ENCODE assay signal across 9 cellular contexts in the genomic region with DNA sequence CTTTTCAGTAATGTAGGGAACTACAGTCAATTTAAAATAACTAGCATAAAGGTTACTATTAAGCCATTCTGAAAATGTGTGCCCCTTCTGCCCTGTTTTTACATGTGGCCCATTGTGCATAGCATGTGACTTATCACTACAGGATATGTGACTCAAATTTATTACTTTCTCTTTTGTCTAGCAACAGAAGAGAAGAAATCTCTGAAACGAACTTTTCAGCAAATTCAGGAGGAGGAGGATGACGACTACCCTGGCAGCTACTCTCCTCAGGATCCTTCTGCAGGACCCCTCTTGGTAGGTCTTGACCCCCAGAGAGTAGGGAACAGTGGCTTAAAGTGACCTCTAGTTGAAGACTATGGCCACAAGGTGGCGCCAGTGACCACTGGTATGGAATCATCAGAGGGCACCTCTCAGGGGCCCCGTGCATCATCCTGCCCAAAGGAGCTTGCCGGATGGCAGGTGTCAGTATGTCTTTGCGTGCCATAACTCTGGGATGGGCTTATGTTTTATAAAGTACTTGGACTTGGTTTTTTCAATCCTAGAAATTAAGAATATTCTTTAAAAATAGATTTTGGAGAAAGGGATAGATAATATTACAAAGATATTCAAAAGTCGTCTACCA. TPM values are rescaled to one million over a fixed set of nuclear protein-coding genes. Genes with fewer than 3 reads are reported as not detected.
DNase-seq lines count a peak whose midpoint lies in the region; ATAC-seq, FAIRE-seq and TF ChIP-seq lines count a peak whose summit lies in the region.
"Had no signal": no experiment of that assay in that cellular context is flagged by ENCODE, and none has a peak within 500 bp of the region (broad histone marks: within the 10 kb centered on the region; RNA-seq: fewer than 3 reads in every experiment).

No MANE protein-coding gene starts in this region.

- ATAC-seq in HG02678 (IDR thresholded peaks at IDR 0.05; ENCODE audit: unreplicated experiment) = peak; percentile 53
- ATAC-seq in activated B cell treated with CpG ODN at 0.5 μM for 24 hours (ENCODE audit: low read depth) = peak; percentile 97
- no peak for ATAC-seq in HG02981 (IDR thresholded peaks at IDR 0.05; ENCODE audit: unreplicated experiment)

- H4K20me1 ChIP-seq in mammary epithelial cell (ENCODE audit: insufficient read depth, low read length) (no peaks in the 10 kb centered on the region), keratinocyte (ENCODE audit: control insufficient read depth, extremely low read depth, insufficient read depth, low read length) (no peaks in the 10 kb centered on the region)

- no peak overlapping the region for H3K27ac ChIP-seq in mammary epithelial cell (ENCODE audit: insufficient read depth, low read depth, low read length)
- no peak overlapping the region for H3K27ac ChIP-seq in keratinocyte (ENCODE audit: control insufficient read depth, insufficient read depth, low read length)

- POLR2A ChIA-PET in activated B cell treated with CpG ODN at 0.5 μM for 24 hours (lab: Charles Lee) = interaction anchor here (0.8 to 1.2 kb wide), 5 partner anchors 16 to 163 kb away, joined by 3 to 12 read pairs (median 3); no protein-coding TSS in a partner anchor

- WGBS in mammary epithelial cell (ENCODE audit: low coverage, missing lambda C conversion rate) = 20% methylated on average over 7 of the region's 7 CpGs

- peak overlapping the region; percentile 80 for H3K27ac Mint-ChIP-seq in activated B cell treated with CpG ODN at 0.5 μM for 24 hours
- H3K27ac Mint-ChIP-seq: dendritic cell treated with granulocyte-macrophage colony-stimulating factor and Interleukin-4, amounts not matched to agents 40 ng/mL and 50 ng/mL, for 4 days had no signal

- no peaks in the 10 kb centered on the region for H3K27me3 ChIP-seq in mammary epithelial cell (ENCODE audit: insufficient read depth, low read length)
- no peaks in the 10 kb centered on the region for H3K27me3 ChIP-seq in keratinocyte (ENCODE audit: control insufficient read depth, extremely low read depth, insufficient read depth, low read length)

- H3K36me3 ChIP-seq in mammary epithelial cell (ENCODE audit: insufficient read depth, low read length) = peaks cover 15% of the 10 kb centered on the region
- peaks cover 15 to 26% of the 10 kb centered on the region in 2 experiments for H3K36me3 ChIP-seq in keratinocyte (ENCODE audit: control insufficient read depth in 2 of 2, extremely low read depth in 1 of 2, insufficient read depth in 2 of 2, low read length in 2 of 2)

- no peaks in the 10 kb centered on the region for H3K4me1 ChIP-seq in mammary epithelial cell (ENCODE audit: insufficient read depth, low read length)
- no peaks in the 10 kb centered on the region for H3K4me1 ChIP-seq in keratinocyte (ENCODE audit: control insufficient read depth, extremely low read depth, insufficient read depth, low read length)

- H3K4me1 Mint-ChIP-seq in activated B cell treated with CpG ODN at 0.5 μM for 24 hours = peaks cover 14% of the 10 kb centered on the region

- H3K79me2 ChIP-seq in mammary epithelial cell (ENCODE audit: insufficient read depth, low read length) (peaks cover 52% of the 10 kb centered on the region), keratinocyte (ENCODE audit: control insufficient read depth, insufficient read depth, low read length) (peaks cover 34% of the 10 kb centered on the region)

- DNase-seq in DMS53 treated with DMSO at 0.1 percent for 48 hours (lab: John Stamatoyannopoulos, UW; ENCODE audit: unreplicated experiment) (peak; percentile 78), NCI-H2227 treated with DMSO at 0.1 percent for 48 hours (lab: John Stamatoyannopoulos, UW) (peak; percentile 33), activated B cell treated with CpG ODN at 0.5 μM for 24 hours (peak; percentile 73), mammary epithelial cell (peak; percentile 53), keratinocyte (ENCODE audit: low read depth, low spot score) (no peak)
- DNase-seq in stimulated activated CD4-positive, alpha-beta T cell treated with anti-CD3 and anti-CD28 coated beads, Interleukin-1b, Interleukin-23, amount 100 ng/mL, for 48 hours = peak; percentile 60

- no peaks in the 10 kb centered on the region for H3K9me1 ChIP-seq in keratinocyte (ENCODE audit: control insufficient read depth, extremely low read depth, insufficient read depth, low read length)

- BruUV-seq in mammary epithelial cell (replicated peaks; lab: Mats Ljungman, UMichigan) = no TSS peak

- no peak overlapping the region for H3K4me2 ChIP-seq in mammary epithelial cell (ENCODE audit: insufficient read depth, low read depth, low read length)
- no peak overlapping the region for H3K4me2 ChIP-seq in keratinocyte (ENCODE audit: control insufficient read depth, extremely low read depth, insufficient read depth, low read depth, low read length)

- H3K9ac ChIP-seq in mammary epithelial cell (ENCODE audit: insufficient read depth, low read length) = no peak overlapping the region
- H3K9ac ChIP-seq in keratinocyte (ENCODE audit: control insufficient read depth, extremely low read depth, insufficient read depth, low read length) = no peak overlapping the region

- peak; percentile 72 for FAIRE-seq in keratinocyte (lab: Jason Lieb, UNC)

- H3K4me3 Mint-ChIP-seq in activated B cell treated with CpG ODN at 0.5 μM for 24 hours = no peak overlapping the region
- H3K4me3 Mint-ChIP-seq: dendritic cell treated with granulocyte-macrophage colony-stimulating factor and Interleukin-4, amounts not matched to agents 40 ng/mL and 50 ng/mL, for 4 days had no signal

- H3K9me3 ChIP-seq in mammary epithelial cell (replicated peaks; ENCODE audit: insufficient read depth, low read length) (no peaks in the 10 kb centered on the region), keratinocyte (ENCODE audit: control insufficient read depth, low read depth, low read length) (no peaks in the 10 kb centered on the region)

- H3K36me3 Mint-ChIP-seq in activated B cell treated with CpG ODN at 0.5 μM for 24 hours (ENCODE audit: low read depth) = peaks cover 56% of the 10 kb centered on the region

- intact Hi-C loops in activated B cell treated with CpG ODN at 0.5 μM for 24 hours (cut with micrococcal nuclease) = loop anchor here (1.0 to 5.0 kb wide), 8 partner anchors 16 to 495 kb away; a partner anchor contains a TSS
- intact Hi-C loops in mammary epithelial cell (cut with micrococcal nuclease) = loop anchor here (1.0 to 5.0 kb wide), 6 partner anchors 108 to 493 kb away; a partner anchor contains a TSS

- CTCF ChIA-PET in activated B cell treated with CpG ODN at 0.5 μM for 24 hours (lab: Charles Lee) (interaction anchor here (0.5 to 10.5 kb wide), 41 partner anchors 8 to 867 kb away, joined by 3 to 307 read pairs (median 4); a partner anchor contains a TSS), mammary epithelial cell (lab: Charles Lee; ENCODE audit: low non-redundant PET) (interaction anchor here (0.5 to 1.1 kb wide), 11 partner anchors 8 to 323 kb away, joined by 3 to 24 read pairs (median 4); no protein-coding TSS in a partner anchor)

- peak; percentile 98 for TF ChIP-seq CTCF in activated B cell treated with CpG ODN at 0.5 μM for 24 hours (IDR thresholded peaks at IDR 0.05)
- peak; percentile 75 to 82 for TF ChIP-seq CTCF in mammary epithelial cell (conservative IDR thresholded peaks at IDR 0.05 in 1 of 2, IDR thresholded peaks at IDR 0.05 in 1 of 2; ENCODE audit: extremely low read depth in 1 of 2, insufficient read depth in 1 of 2, low read depth in 1 of 2, low read length in 2 of 2)
- TF ChIP-seq CTCF in keratinocyte (optimal IDR thresholded peaks at IDR 0.05 in 1 of 3, IDR thresholded peaks at IDR 0.05 in 1 of 3, conservative IDR thresholded peaks at IDR 0.05 in 1 of 3; ENCODE audit: extremely low read depth in 1 of 3, insufficient read depth in 2 of 3, low read length in 3 of 3) = peak; percentile 77 to 94 (median 90)

- H2AFZ ChIP-seq in mammary epithelial cell (ENCODE audit: low read depth, low read length) (no peak overlapping the region), keratinocyte (ENCODE audit: control insufficient read depth, low read length) (no peak overlapping the region)

- H3K4me3 ChIP-seq in mammary epithelial cell (replicated peaks in 1 of 3; ENCODE audit: insufficient read depth in 1 of 3, low read depth in 2 of 3, low read length in 3 of 3) = no peak overlapping the region
- no peak overlapping the region for H3K4me3 ChIP-seq in keratinocyte (ENCODE audit: control insufficient read depth in 2 of 3, extremely low read depth in 1 of 3, insufficient read depth in 2 of 3, low read depth in 1 of 3, low read length in 3 of 3)

- in situ Hi-C loops in mammary epithelial cell (cut with MboI; ENCODE audit: low sequenced_read_pairs in 2 of 2) = loop anchor here in 1 of 2 donors (10.0 to 25.0 kb wide), 2 partner anchors 255 to 493 kb away; a partner anchor contains a TSS

- dilution Hi-C loops in mammary epithelial cell (cut with HindIII; ENCODE audit: low sequenced_read_pairs) = no loop called here
- dilution Hi-C loops in keratinocyte (cut with MboI; ENCODE audit: extremely low pct_ligation_motif_present, low sequenced_read_pairs) = no loop called here

- H3K9me3 Mint-ChIP-seq in activated B cell treated with CpG ODN at 0.5 μM for 24 hours = no peaks in the 10 kb centered on the region
- H3K9me3 Mint-ChIP-seq: dendritic cell treated with granulocyte-macrophage colony-stimulating factor and Interleukin-4, amounts not matched to agents 40 ng/mL and 50 ng/mL, for 4 days had no signal

- no peaks in the 10 kb centered on the region for H3K27me3 Mint-ChIP-seq in activated B cell treated with CpG ODN at 0.5 μM for 24 hours
- H3K27me3 Mint-ChIP-seq: dendritic cell treated with granulocyte-macrophage colony-stimulating factor and Interleukin-4, amounts not matched to agents 40 ng/mL and 50 ng/mL, for 4 days had no signal

RNA-seq across cellular contexts. Expression of a gene that starts 23.9 kb away (rescaled TPM):
- total RNA-seq in activated B cell treated with CpG ODN at 0.5 μM for 24 hours (38.4 and 40.8 TPM in 2 replicates), mammary epithelial cell (10 to 100 TPM; 18.3 to 32.7 TPM)
- polyA plus RNA-seq in mammary epithelial cell (17.0 TPM), keratinocyte (15.9 to 22.6 TPM (median 19.9 TPM) in 3 replicates)
- polyA minus RNA-seq in mammary epithelial cell (25.0 TPM), keratinocyte (6.6 to 22.3 TPM (median 20.3 TPM) in 3 replicates)
- 26.6 TPM for polyA plus RNA-seq in keratinocyte (2011; ENCODE audit: low read depth)
- 12.0 and 20.0 TPM in 2 replicates for polyA plus RNA-seq in keratinocyte (2011; cell fraction: cytosol; rRNA removed)
- 25.3 and 30.2 TPM in 2 replicates for polyA plus RNA-seq in keratinocyte (2011; cell fraction: nucleus; rRNA removed)
- 14.2 and 15.1 TPM in 2 replicates for polyA plus RNA-seq in keratinocyte (2012; ENCODE audit: low replicate concordance)
- 28.8 TPM for polyA minus RNA-seq in keratinocyte (2011; cell fraction: cytosol; rRNA and poly(A)+ RNA removed)
- 27.1 and 37.2 TPM in 2 replicates for polyA minus RNA-seq in keratinocyte (2011; cell fraction: nucleus; rRNA and poly(A)+ RNA removed)

RNA-seq across cellular contexts. Expression of a gene that starts 24.2 kb away (rescaled TPM):
- total RNA-seq in activated B cell treated with CpG ODN at 0.5 μM for 24 hours = 27.1 and 30.1 TPM in 2 replicates
- total RNA-seq in mammary epithelial cell = 10 to 100 TPM; 18.0 to 24.3 TPM
- polyA plus RNA-seq in mammary epithelial cell = 20.4 TPM
- polyA minus RNA-seq in mammary epithelial cell = 25.5 TPM
- polyA plus RNA-seq in keratinocyte = 10.3 to 16.7 TPM (median 13.5 TPM) in 3 replicates
- polyA plus RNA-seq in keratinocyte (2011; ENCODE audit: low read depth) = 3.0 TPM
- polyA plus RNA-seq in keratinocyte (2011; cell fraction: cytosol; rRNA removed) = 6.0 and 9.2 TPM in 2 replicates
- polyA plus RNA-seq in keratinocyte (2011; cell fraction: nucleus; rRNA removed) = 16.5 and 18.2 TPM in 2 replicates
- polyA plus RNA-seq in keratinocyte (2012; ENCODE audit: low replicate concordance) = 7.9 and 11.7 TPM in 2 replicates
- 23.9 to 34.2 TPM (median 29.3 TPM) in 3 replicates for polyA minus RNA-seq in keratinocyte
- 10.7 TPM for polyA minus RNA-seq in keratinocyte (2011; cell fraction: cytosol; rRNA and poly(A)+ RNA removed)
- polyA minus RNA-seq in keratinocyte (2011; cell fraction: nucleus; rRNA and poly(A)+ RNA removed) = 16.0 and 33.0 TPM in 2 replicates
